Comparison of ENCODE assay signal across 30 cellular contexts in genomic region chr7:25598765-25599164, GRCh38.
"Had no signal": no experiment of that assay in that cellular context is flagged by ENCODE, and none has a peak within 500 bp of the region (broad histone marks: within the 10 kb centered on the region; RNA-seq: fewer than 3 reads in every experiment).

No MANE protein-coding gene starts in this region.

- H3K27ac Mint-ChIP-seq: activated CD4-positive, alpha-beta T cell treated with anti-CD3 and anti-CD28 coated beads for 36 hours; activated CD8-positive, alpha-beta T cell treated with anti-CD3 and anti-CD28 coated beads, Interleukin-2, amount 10 ng/mL, durations not matched to agents 7 days and 5 days; activated naive CD4-positive, alpha-beta T cell treated with anti-CD3 and anti-CD28 coated beads, Interleukin-2, amount 50 U/mL, for 24 hours; activated T-cell treated with anti-CD3 and anti-CD28 coated beads, Interleukin-2, amount 50 U/mL, for 24 hours; activated T-helper 1 cell treated with anti-CD3 and anti-CD28 coated beads, Interleukin-12 subunit alpha, Interleukin-12 subunit beta, Interleukin-2, Interleukin-4 antibody, amounts not matched to agents 30 ng/mL and 10 ng/mL and 1 ng/mL, durations not matched to agents 14 hours and 24 hours and 36 hours; brain; T-cell had no signal

- H3K27me3 ChIP-seq: ascending aorta had no signal

- H3K36me3 Mint-ChIP-seq: activated naive CD4-positive, alpha-beta T cell treated with anti-CD3 and anti-CD28 coated beads, Interleukin-2, amount 50 U/mL, for 24 hours; brain; T-cell had no signal

- H3K4me1 ChIP-seq: ascending aorta had no signal

- H3K27ac ChIP-seq: SK-N-MC, VCaP had no signal

- H3K9me3 Mint-ChIP-seq: activated naive CD4-positive, alpha-beta T cell treated with anti-CD3 and anti-CD28 coated beads, Interleukin-2, amount 50 U/mL, for 24 hours; activated T-cell treated with anti-CD3 and anti-CD28 coated beads, Interleukin-2, amount 50 U/mL, for 24 hours; central memory CD8-positive, alpha-beta T cell had no signal

- H3K36me3 ChIP-seq: ascending aorta had no signal

- H3K27me3 Mint-ChIP-seq: activated CD4-positive, alpha-beta T cell treated with anti-CD3 and anti-CD28 coated beads for 36 hours; activated naive CD4-positive, alpha-beta T cell treated with anti-CD3 and anti-CD28 coated beads, Interleukin-2, amount 50 U/mL, for 24 hours had no signal

- H3K4me3 ChIP-seq: ascending aorta, SK-N-MC had no signal

- ATAC-seq: activated CD4-positive, alpha-beta T cell treated with anti-CD3 and anti-CD28 coated beads for 36 hours; activated CD8-positive, alpha-beta T cell treated with anti-CD3 and anti-CD28 coated beads, Interleukin-2, amount 10 ng/mL, durations not matched to agents 7 days and 5 days; Panc1; Right ventricle myocardium inferior; T-cell had no signal

- H3K9me3 ChIP-seq: ascending aorta had no signal

- DNase-seq: activated CD4-positive, alpha-beta T cell treated with anti-CD3 and anti-CD28 coated beads for 36 hours; activated CD4-positive, alpha-beta T cell treated with anti-CD3 and anti-CD28 coated beads, Interleukin-2, amount 50 U/mL, for 4 hours; activated CD4-positive, CD25-positive, alpha-beta regulatory T cell; activated CD8-positive, alpha-beta memory T cell treated with anti-CD3 and anti-CD28 coated beads, Interleukin-2, amount 50 U/mL, for 48 hours; activated CD8-positive, alpha-beta T cell treated with anti-CD3 and anti-CD28 coated beads, Interleukin-2, amount 10 ng/mL, durations not matched to agents 7 days and 5 days; activated effector memory CD4-positive, alpha-beta T cell treated with Interleukin-2 at 50 U/mL for 16 hours; activated naive CD4-positive, alpha-beta T cell; activated T-cell treated with anti-CD3 and anti-CD28 coated beads, Interleukin-2, amount 50 U/mL, for 24 hours; amniotic stem cell; KG1; NCI-H1092; NCI-H1417; NCI-H1930; NCI-H2171; NCI-H2227 treated with DMSO at 0.1 percent for 48 hours; NCI-H69; NK-92 treated with Interleukin-12 subunit alpha and Interleukin-12 subunit beta, amount 100 ng/mL, for 24 hours; RPMI8226; T-cell; T-helper 2 cell; T1000 had no signal

- H3K4me1 Mint-ChIP-seq: activated naive CD4-positive, alpha-beta T cell treated with anti-CD3 and anti-CD28 coated beads, Interleukin-2, amount 50 U/mL, for 24 hours; brain; central memory CD8-positive, alpha-beta T cell had no signal

- H3K4me3 Mint-ChIP-seq: activated CD4-positive, alpha-beta T cell treated with anti-CD3 and anti-CD28 coated beads for 36 hours; activated CD8-positive, alpha-beta T cell treated with anti-CD3 and anti-CD28 coated beads, Interleukin-2, amount 10 ng/mL, durations not matched to agents 7 days and 5 days; activated naive CD4-positive, alpha-beta T cell treated with anti-CD3 and anti-CD28 coated beads, Interleukin-2, amount 50 U/mL, for 24 hours; activated T-cell treated with anti-CD3 and anti-CD28 coated beads, Interleukin-2, amount 50 U/mL, for 24 hours; activated T-helper 1 cell treated with anti-CD3 and anti-CD28 coated beads, Interleukin-12 subunit alpha, Interleukin-12 subunit beta, Interleukin-2, Interleukin-4 antibody, amounts not matched to agents 30 ng/mL and 10 ng/mL and 1 ng/mL, durations not matched to agents 14 hours and 24 hours and 36 hours; brain; central memory CD8-positive, alpha-beta T cell; T-cell had no signal
